Comparison of ENCODE assay signal across 8 cellular contexts in the genomic region with DNA sequence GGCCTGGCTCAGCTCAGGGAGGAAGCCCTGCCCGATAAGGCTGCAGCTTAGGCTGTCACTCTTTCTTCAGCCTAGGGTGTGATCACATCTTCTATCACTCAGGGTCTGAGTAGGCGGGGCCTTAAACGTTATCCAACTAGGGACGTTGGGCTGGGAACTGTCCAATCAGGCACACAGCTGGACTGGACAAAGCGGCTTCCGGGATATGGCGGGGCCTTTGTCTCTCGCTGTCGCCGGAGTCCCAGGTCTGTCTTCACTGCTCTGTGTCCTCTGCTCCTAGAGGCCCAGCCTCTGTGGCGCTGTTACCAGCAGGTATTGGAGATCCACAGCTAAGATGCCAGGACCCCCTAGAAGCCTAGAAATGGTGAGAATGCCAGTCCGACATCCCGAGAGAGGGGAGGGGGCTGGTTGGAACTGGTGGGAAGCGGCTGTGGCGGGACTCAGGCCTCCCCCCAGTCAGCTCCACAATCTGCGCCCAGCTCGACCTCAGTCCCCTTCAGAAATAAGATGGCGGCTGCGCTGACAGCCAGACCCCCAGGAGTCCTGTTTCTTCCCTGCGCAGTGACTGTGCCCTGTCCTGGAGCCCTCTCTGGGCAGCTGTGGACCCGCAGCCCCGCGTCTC. TPM values are rescaled to one million over a fixed set of nuclear protein-coding genes. Genes with fewer than 3 reads are reported as not detected.
A peak's percentile ranks its signal among the peaks of the same experiment; 100 is the strongest.
DNase-seq lines count a peak whose midpoint lies in the region; ATAC-seq and TF ChIP-seq lines count a peak whose summit lies in the region.

A gene (plus strand): TSS at position 214 of the 622 bp plus-strand sequence. CDS start 121 bp downstream, at position 335.

- ATAC-seq in GM21825 (IDR thresholded peaks at IDR 0.05; ENCODE audit: unreplicated experiment) (peak; percentile 100), aorta (ENCODE audit: low FRiP score) (peak; percentile 98)

- H3K79me2 ChIP-seq in DOHH2 (ENCODE audit: control insufficient read depth, low read length) (peaks cover 51% of the 10 kb centered on the region), hepatocyte (peaks cover 47% of the 10 kb centered on the region)

- H3K27ac ChIP-seq in DOHH2 (ENCODE audit: low read depth, low read length) (peak within 1 kb of the TSS; percentile 65), hepatocyte (peak within 1 kb of the TSS; percentile 98), rectal smooth muscle tissue (ENCODE audit: low read depth, low read length) (peak within 1 kb of the TSS; percentile 79), aorta (ENCODE audit: low read depth in 1 of 2, low read length in 2 of 2) (peak within 1 kb of the TSS in 1 of 2 donors; percentile 90)

- H3K36me3 ChIP-seq in DOHH2 (ENCODE audit: control insufficient read depth, low read length), result peaks cover 30% of the 10 kb centered on the region
- H3K36me3 ChIP-seq in hepatocyte (replicated peaks; ENCODE audit: insufficient read depth, low read depth), result no peaks in the 10 kb centered on the region
- no peaks in the 10 kb centered on the region for H3K36me3 ChIP-seq in rectal smooth muscle tissue (ENCODE audit: control insufficient read depth, insufficient read depth, low read length)
- no peaks in the 10 kb centered on the region for H3K36me3 ChIP-seq in aorta (ENCODE audit: control insufficient read depth in 1 of 2, insufficient read depth in 2 of 2, low read length in 1 of 2)

- intact Hi-C loops in aorta (cut with DNase I), result no loop called here

- H3K4me1 ChIP-seq in DOHH2 (ENCODE audit: control insufficient read depth, low read length) (peaks cover 8% of the 10 kb centered on the region), hepatocyte (ENCODE audit: insufficient read depth) (peaks cover 9% of the 10 kb centered on the region), rectal smooth muscle tissue (ENCODE audit: control insufficient read depth, insufficient read depth, low read length) (no peaks in the 10 kb centered on the region), aorta (ENCODE audit: control insufficient read depth in 1 of 2, insufficient read depth in 2 of 2, low read length in 2 of 2) (no peaks in the 10 kb centered on the region)

- no peaks in the 10 kb centered on the region for H4K20me1 ChIP-seq in DOHH2 (ENCODE audit: control insufficient read depth, insufficient read depth, low read depth, low read length)
- no peaks in the 10 kb centered on the region for H4K20me1 ChIP-seq in hepatocyte (ENCODE audit: insufficient read depth, poor library complexity, severe bottlenecking)

- peak within 1 kb of the TSS; percentile 58 for H3K9ac ChIP-seq in rectal smooth muscle tissue (ENCODE audit: low read length)

- H3K4me3 ChIP-seq in DOHH2 (ENCODE audit: low read length), result peak within 1 kb of the TSS; percentile 97
- peak within 1 kb of the TSS; percentile 98 for H3K4me3 ChIP-seq in astrocyte of the cerebellum (ENCODE audit: low read depth, low read length)
- peak within 1 kb of the TSS; percentile 70 for H3K4me3 ChIP-seq in hepatocyte
- peak within 1 kb of the TSS; percentile 80 for H3K4me3 ChIP-seq in rectal smooth muscle tissue (ENCODE audit: low read length)
- H3K4me3 ChIP-seq in aorta (ENCODE audit: low read length in 2 of 2), result peak within 1 kb of the TSS; percentile 63 to 66

- H3K9me3 ChIP-seq in DOHH2 (ENCODE audit: control insufficient read depth, insufficient read depth, low read length) (no peaks in the 10 kb centered on the region), hepatocyte (ENCODE audit: low read depth) (no peaks in the 10 kb centered on the region), aorta (ENCODE audit: control insufficient read depth, low read length) (no peaks in the 10 kb centered on the region)

- TF ChIP-seq CTCF in DOHH2 (IDR thresholded peaks at IDR 0.05; ENCODE audit: low read depth, low read length, poor library complexity, severe bottlenecking) (no peak), astrocyte of the cerebellum (IDR thresholded peaks at IDR 0.05; ENCODE audit: low read depth, low read length, missing control alignments) (peak; percentile 7), hepatocyte (IDR thresholded peaks at IDR 0.05; ENCODE audit: poor library complexity) (no peak)

- peak within 1 kb of the TSS; percentile 60 for H2AFZ ChIP-seq in hepatocyte

- no peaks in the 10 kb centered on the region for H3K27me3 ChIP-seq in DOHH2 (ENCODE audit: control insufficient read depth, low read length)
- no peaks in the 10 kb centered on the region for H3K27me3 ChIP-seq in hepatocyte
- H3K27me3 ChIP-seq in rectal smooth muscle tissue (ENCODE audit: control insufficient read depth, insufficient read depth, low read length), result no peaks in the 10 kb centered on the region
- no peaks in the 10 kb centered on the region for H3K27me3 ChIP-seq in aorta (ENCODE audit: control insufficient read depth in 1 of 2, insufficient read depth in 2 of 2, low read length in 1 of 2)

- H3K4me2 ChIP-seq in DOHH2 (ENCODE audit: low read length) (peak within 1 kb of the TSS; percentile 73), hepatocyte (peak within 1 kb of the TSS; percentile 79)

- in situ Hi-C loops in astrocyte of the cerebellum (cut with HindIII; ENCODE audit: low sequenced_read_pairs), result no loop called here

- DNase-seq in M059J (ENCODE audit: low read depth) (peak; percentile 97), T-helper 22 cell (ENCODE audit: low read depth) (peak; percentile 50), astrocyte of the cerebellum (ENCODE audit: low read depth) (peak; percentile 93), hepatocyte (ENCODE audit: low spot score) (peak; percentile 96), aorta (peak; percentile 93 to 94)

- WGBS in hepatocyte (ENCODE audit: low lambda C conversion rate, missing lambda C conversion rate), result 3% methylated on average over 23 of the region's 23 CpGs
- 1% methylated on average over 23 of the region's 23 CpGs for WGBS in aorta, 2 donors

- no peaks in the 10 kb centered on the region for H3F3A ChIP-seq in DOHH2 (ENCODE audit: control insufficient read depth, insufficient read depth)

- H3K9me2 ChIP-seq in DOHH2 (replicated peaks; ENCODE audit: control insufficient read depth, low read length), result no peaks in the 10 kb centered on the region
- H3K9me2 ChIP-seq in hepatocyte (replicated peaks; ENCODE audit: insufficient read depth), result no peaks in the 10 kb centered on the region

RNA-seq across cellular contexts. Expression of the gene that starts here (rescaled TPM):
- 8.0 and 10.5 TPM in 2 replicates for total RNA-seq in M059J (2014; rRNA removed; shearing (Covaris generic))
- total RNA-seq in hepatocyte, result 30.1 and 33.8 TPM in 2 replicates
- 8.5 and 9.3 TPM in 2 replicates for polyA plus RNA-seq in hepatocyte
- 10 to 100 TPM; 13.8 to 23.5 TPM for total RNA-seq in aorta
- 1 to 10 TPM; 2.9 to 4.3 TPM for polyA plus RNA-seq in aorta
